ENCODE assay signal across 18 cellular contexts in genomic region chr2:160372010-160372356, GRCh38.
DNase-seq lines count a peak whose midpoint lies in the region; ATAC-seq, FAIRE-seq and TF ChIP-seq lines count a peak whose summit lies in the region.
"Had no signal": no experiment of that assay in that cellular context is flagged by ENCODE, and none has a peak within 500 bp of the region (broad histone marks: within the 10 kb centered on the region; RNA-seq: fewer than 3 reads in every experiment).

No MANE protein-coding gene starts in this region.

- CTCF ChIA-PET in activated naive CD4-positive, alpha-beta T cell treated with anti-CD3 and anti-CD28 coated beads, Interleukin-2, amount 10 ng/mL, durations not matched to agents 7 days and 5 days (lab: Charles Lee), result no interaction called here

- peaks cover 6% of the 10 kb centered on the region for H3K36me3 Mint-ChIP-seq in activated T-helper 17 cell treated with anti-CD3 and anti-CD28 coated beads, Interleukin-2, amount 50 U/mL, for 72 hours (ENCODE audit: low read depth)
- H3K36me3 Mint-ChIP-seq in activated naive CD4-positive, alpha-beta T cell treated with anti-CD3 and anti-CD28 coated beads, Interleukin-2, amount 10 ng/mL, durations not matched to agents 7 days and 5 days, result peaks cover 26% of the 10 kb centered on the region

- H3K4me1 Mint-ChIP-seq in activated T-helper 17 cell treated with anti-CD3 and anti-CD28 coated beads, Interleukin-2, amount 50 U/mL, for 72 hours, result peaks cover 62% of the 10 kb centered on the region
- H3K4me1 Mint-ChIP-seq in activated naive CD4-positive, alpha-beta T cell treated with anti-CD3 and anti-CD28 coated beads, Interleukin-2, amount 10 ng/mL, durations not matched to agents 7 days and 5 days, result peaks cover 80% of the 10 kb centered on the region

- no peaks in the 10 kb centered on the region for H4K20me1 ChIP-seq in keratinocyte (ENCODE audit: control insufficient read depth, extremely low read depth, insufficient read depth, low read length)

- TF ChIP-seq CTCF in keratinocyte (optimal IDR thresholded peaks at IDR 0.05 in 1 of 3, IDR thresholded peaks at IDR 0.05 in 1 of 3, conservative IDR thresholded peaks at IDR 0.05 in 1 of 3; ENCODE audit: extremely low read depth in 1 of 3, insufficient read depth in 2 of 3, low read length in 3 of 3) (no peak), sigmoid colon (IDR thresholded peaks at IDR 0.05) (no peak)

- DNase-seq in CD1c-positive myeloid dendritic cell (ENCODE audit: extremely low spot score), result peak; percentile 26
- DNase-seq in keratinocyte (ENCODE audit: low read depth, low spot score), result no peak
- DNase-seq in sigmoid colon, result no peak
- no peak for DNase-seq in activated naive CD4-positive, alpha-beta T cell treated with anti-CD3 and anti-CD28 coated beads, Interleukin-2, amount 10 ng/mL, durations not matched to agents 7 days and 5 days
- no peak for DNase-seq in GM12892 (ENCODE audit: insufficient read length)
- DNase-seq in DMS79 treated with DMSO at 0.1 percent for 48 hours (lab: John Stamatoyannopoulos, UW), result no peak
- DNase-seq: activated CD4-positive, alpha-beta T cell treated with anti-CD3 and anti-CD28 coated beads, Interleukin-2, amount 50 U/mL, for 4 hours; NCI-H1694; NCI-H526; stimulated activated CD4-positive, alpha-beta T cell treated with anti-CD3 and anti-CD28 coated beads, Interleukin-2, amount 100 ng/mL, for 48 hours had no signal

- H3K4me3 Mint-ChIP-seq in activated T-helper 17 cell treated with anti-CD3 and anti-CD28 coated beads, Interleukin-2, amount 50 U/mL, for 72 hours, result peak overlapping the region; percentile 63
- H3K4me3 Mint-ChIP-seq in activated naive CD4-positive, alpha-beta T cell treated with anti-CD3 and anti-CD28 coated beads, Interleukin-2, amount 10 ng/mL, durations not matched to agents 7 days and 5 days, result no peak overlapping the region

- 56 to 67% methylated on average over 1 of the region's 1 CpG for WGBS in sigmoid colon, 2 donors

- no peak for FAIRE-seq in keratinocyte (lab: Jason Lieb, UNC)
- FAIRE-seq in GM12892 (lab: Jason Lieb, UNC), result no peak
- FAIRE-seq: bronchial epithelial cell, GM12878 had no signal

- no peaks in the 10 kb centered on the region for H3K27me3 Mint-ChIP-seq in activated T-helper 17 cell treated with anti-CD3 and anti-CD28 coated beads, Interleukin-2, amount 50 U/mL, for 72 hours
- no peaks in the 10 kb centered on the region for H3K27me3 Mint-ChIP-seq in activated naive CD4-positive, alpha-beta T cell treated with anti-CD3 and anti-CD28 coated beads, Interleukin-2, amount 10 ng/mL, durations not matched to agents 7 days and 5 days

- no peaks in the 10 kb centered on the region for H3K9me1 ChIP-seq in keratinocyte (ENCODE audit: control insufficient read depth, extremely low read depth, insufficient read depth, low read length)

- H3K9me3 ChIP-seq in keratinocyte (ENCODE audit: control insufficient read depth, low read depth, low read length), result no peaks in the 10 kb centered on the region
- H3K9me3 ChIP-seq in sigmoid colon, result no peaks in the 10 kb centered on the region
- H3K9me3 ChIP-seq: BLaER1 had no signal

- TF ChIP-seq EP300 in sigmoid colon (IDR thresholded peaks at IDR 0.05), result no peak

- H3K79me2 ChIP-seq in keratinocyte (ENCODE audit: control insufficient read depth, insufficient read depth, low read length), result peaks cover 96% of the 10 kb centered on the region

- H3K4me2 ChIP-seq in keratinocyte (ENCODE audit: control insufficient read depth, extremely low read depth, insufficient read depth, low read depth, low read length), result peak overlapping the region; percentile 2
- H3K4me2 ChIP-seq: BLaER1 had no signal

- H3K27me3 ChIP-seq in keratinocyte (ENCODE audit: control insufficient read depth, extremely low read depth, insufficient read depth, low read length), result no peaks in the 10 kb centered on the region
- no peaks in the 10 kb centered on the region for H3K27me3 ChIP-seq in sigmoid colon
- H3K27me3 ChIP-seq: BLaER1 had no signal

- H3K4me1 ChIP-seq in keratinocyte (ENCODE audit: control insufficient read depth, extremely low read depth, insufficient read depth, low read length) (peaks cover 51% of the 10 kb centered on the region), sigmoid colon (peaks cover 0 to 100% (median 99%) of the 10 kb centered on the region in 4 donors)

- no peak overlapping the region for H2AFZ ChIP-seq in keratinocyte (ENCODE audit: control insufficient read depth, low read length)

- dilution Hi-C loops in keratinocyte (cut with MboI; ENCODE audit: extremely low pct_ligation_motif_present, low sequenced_read_pairs), result no loop called here

- no peaks in the 10 kb centered on the region for H3K9me3 Mint-ChIP-seq in activated T-helper 17 cell treated with anti-CD3 and anti-CD28 coated beads, Interleukin-2, amount 50 U/mL, for 72 hours
- H3K9me3 Mint-ChIP-seq in activated naive CD4-positive, alpha-beta T cell treated with anti-CD3 and anti-CD28 coated beads, Interleukin-2, amount 10 ng/mL, durations not matched to agents 7 days and 5 days, result no peaks in the 10 kb centered on the region
- H3K9me3 Mint-ChIP-seq: IgD-negative memory B cell had no signal

- no peak for TF ChIP-seq POLR2A in sigmoid colon (IDR thresholded peaks at IDR 0.05)
- TF ChIP-seq POLR2A in GM12892 (IDR thresholded peaks at IDR 0.05; ENCODE audit: low read depth, low read length), result no peak

- H3K36me3 ChIP-seq in keratinocyte (ENCODE audit: control insufficient read depth in 2 of 2, extremely low read depth in 1 of 2, insufficient read depth in 2 of 2, low read length in 2 of 2), result no peaks in the 10 kb centered on the region
- H3K36me3 ChIP-seq in sigmoid colon, result peaks cover 0 to under 1% (median 0%) of the 10 kb centered on the region in 4 donors
- H3K36me3 ChIP-seq: BLaER1 had no signal

- intact Hi-C loops in sigmoid colon (cut with DNase I), result no loop called here

- H3K4me3 ChIP-seq in keratinocyte (ENCODE audit: control insufficient read depth in 2 of 3, extremely low read depth in 1 of 3, insufficient read depth in 2 of 3, low read depth in 1 of 3, low read length in 3 of 3), result no peak overlapping the region
- no peak overlapping the region for H3K4me3 ChIP-seq in sigmoid colon
- H3K4me3 ChIP-seq: BLaER1, GM12878, lung had no signal

- H3K9ac ChIP-seq in keratinocyte (ENCODE audit: control insufficient read depth, extremely low read depth, insufficient read depth, low read length), result no peak overlapping the region
- H3K9ac ChIP-seq: BLaER1 had no signal

- H3K27ac Mint-ChIP-seq in activated T-helper 17 cell treated with anti-CD3 and anti-CD28 coated beads, Interleukin-2, amount 50 U/mL, for 72 hours, result no peak overlapping the region
- H3K27ac Mint-ChIP-seq in activated naive CD4-positive, alpha-beta T cell treated with anti-CD3 and anti-CD28 coated beads, Interleukin-2, amount 10 ng/mL, durations not matched to agents 7 days and 5 days, result no peak overlapping the region
- H3K27ac Mint-ChIP-seq: IgD-negative memory B cell had no signal

- no peak for ATAC-seq in activated T-helper 17 cell treated with anti-CD3 and anti-CD28 coated beads, Interleukin-2, amount 50 U/mL, for 72 hours (replicated peaks)
- no peak for ATAC-seq in GM21381 (IDR thresholded peaks at IDR 0.05; ENCODE audit: unreplicated experiment)
- ATAC-seq: GM12878, Panc1 had no signal

- no peak overlapping the region for H3K27ac ChIP-seq in keratinocyte (ENCODE audit: control insufficient read depth, insufficient read depth, low read length)
- H3K27ac ChIP-seq in sigmoid colon, result peak overlapping the region; percentile 5 to 68 (median 37)
- H3K27ac ChIP-seq: BLaER1 had no signal
